Comparison of ENCODE assay signal across 1 cellular context in genomic region chr5:135304352-135305221, GRCh38.
TF ChIP-seq lines count a peak whose summit lies in the region.

No MANE protein-coding gene starts in this region.

TF ChIP-seq in HepG2, 621 proteins besides CTCF, POLR2A, EP300 and RAD21 (continued from another document and continues in another):
- peak; percentile 79 for TF ChIP-seq ARID5B (CRISPR knock-in tag; IDR thresholded peaks at IDR 0.05)
- TF ChIP-seq ZNF547 (CRISPR knock-in tag; IDR thresholded peaks at IDR 0.05), result no peak
- TF ChIP-seq ZNF20 (CRISPR knock-in tag; IDR thresholded peaks at IDR 0.05), result no peak
- 0 out of 2 replicates have a peak, but pooled peaks have one; percentile 38 for TF ChIP-seq ZNF580 (CRISPR knock-in tag; IDR thresholded peaks at IDR 0.05; ENCODE audit: borderline replicate concordance, low read depth)
- no peak for TF ChIP-seq CHD2 (IDR thresholded peaks at IDR 0.05; ENCODE audit: low read depth, low read length)
- no peak for TF ChIP-seq SETDB1 (CRISPR knock-in tag; IDR thresholded peaks at IDR 0.05; ENCODE audit: borderline replicate concordance)
- TF ChIP-seq LRRFIP1 (CRISPR knock-in tag; conservative IDR thresholded peaks at IDR 0.05), result no peak
- no peak for TF ChIP-seq MBNL3 (CRISPR knock-in tag; conservative IDR thresholded peaks at IDR 0.05)
- no peak for TF ChIP-seq ZNF431 (CRISPR knock-in tag; IDR thresholded peaks at IDR 0.05; ENCODE audit: borderline replicate concordance, low read depth)
- no peak for TF ChIP-seq ZNF205 (CRISPR knock-in tag; IDR thresholded peaks at IDR 0.05)
- peak; percentile 28; the same call in 1 of the 2 replicates for TF ChIP-seq ZNF788 (CRISPR knock-in tag; IDR thresholded peaks at IDR 0.05; ENCODE audit: borderline replicate concordance)
- no peak for TF ChIP-seq ZNF550 (CRISPR knock-in tag; IDR thresholded peaks at IDR 0.05; ENCODE audit: borderline replicate concordance)
- no peak for TF ChIP-seq ZNF274 (CRISPR knock-in tag; IDR thresholded peaks at IDR 0.05)
- no peak for TF ChIP-seq E2F2 (CRISPR knock-in tag; IDR thresholded peaks at IDR 0.05; ENCODE audit: borderline replicate concordance)
- no peak for TF ChIP-seq GTF3A (CRISPR knock-in tag; conservative IDR thresholded peaks at IDR 0.05)
- TF ChIP-seq MIXL1 (CRISPR knock-in tag; IDR thresholded peaks at IDR 0.05), result no peak
- no peak for TF ChIP-seq NR1H2 (CRISPR knock-in tag; IDR thresholded peaks at IDR 0.05; ENCODE audit: borderline replicate concordance, low read depth)
- TF ChIP-seq NR2F2 (IDR thresholded peaks at IDR 0.05; ENCODE audit: borderline replicate concordance, low read depth), result peak; percentile 67; the same call in 1 of the 2 replicates
- TF ChIP-seq HMGXB4 (CRISPR knock-in tag; IDR thresholded peaks at IDR 0.05; ENCODE audit: borderline replicate concordance in 1 of 2, low read depth in 1 of 2), result no peak
- no peak for TF ChIP-seq ZNF234 (CRISPR knock-in tag; conservative IDR thresholded peaks at IDR 0.05)
- no peak for TF ChIP-seq ZNF629 (CRISPR knock-in tag; conservative IDR thresholded peaks at IDR 0.05)
- TF ChIP-seq RFX1 (IDR thresholded peaks at IDR 0.05), result no peak
- TF ChIP-seq ZNF839 (CRISPR knock-in tag; IDR thresholded peaks at IDR 0.05; ENCODE audit: borderline replicate concordance), result no peak
- TF ChIP-seq NFIC (IDR thresholded peaks at IDR 0.05; ENCODE audit: low read length), result peak; percentile 27; the same call in 1 of the 2 replicates
- no peak for TF ChIP-seq ZNF282 (IDR thresholded peaks at IDR 0.05; ENCODE audit: partially characterized antibody)
- peak; percentile 57 for TF ChIP-seq TARDBP (CRISPR knock-in tag; IDR thresholded peaks at IDR 0.05)
- no peak for TF ChIP-seq ZBTB21 (CRISPR knock-in tag; IDR thresholded peaks at IDR 0.05)
- 0 out of 2 replicates have a peak, but pooled peaks have one; percentile 24 for TF ChIP-seq CBFB (CRISPR knock-in tag; IDR thresholded peaks at IDR 0.05)
- TF ChIP-seq JDP2 (CRISPR knock-in tag; IDR thresholded peaks at IDR 0.05; ENCODE audit: borderline replicate concordance), result no peak
- no peak for TF ChIP-seq ZFP90 (CRISPR knock-in tag; IDR thresholded peaks at IDR 0.05; ENCODE audit: borderline replicate concordance)
- no peak for TF ChIP-seq ELK4 (CRISPR knock-in tag; IDR thresholded peaks at IDR 0.05; ENCODE audit: borderline replicate concordance)
- TF ChIP-seq PREB (CRISPR knock-in tag; IDR thresholded peaks at IDR 0.05), result no peak
- TF ChIP-seq BATF2 (CRISPR knock-in tag; IDR thresholded peaks at IDR 0.05), result no peak
- TF ChIP-seq ZNF709 (CRISPR knock-in tag; IDR thresholded peaks at IDR 0.05), result no peak
- TF ChIP-seq ZNF75D (CRISPR knock-in tag; IDR thresholded peaks at IDR 0.05; ENCODE audit: borderline replicate concordance), result no peak
- no peak for TF ChIP-seq TCF12 (IDR thresholded peaks at IDR 0.05)
- no peak for TF ChIP-seq TCF12 (CRISPR knock-in tag; IDR thresholded peaks at IDR 0.05)
- TF ChIP-seq MEIS2 (CRISPR knock-in tag; IDR thresholded peaks at IDR 0.05), result no peak
- no peak for TF ChIP-seq ZNF337 (CRISPR knock-in tag; IDR thresholded peaks at IDR 0.05; ENCODE audit: borderline replicate concordance, low read depth)
- no peak for TF ChIP-seq FOXP1 (IDR thresholded peaks at IDR 0.05)
- TF ChIP-seq FOXP1 (CRISPR knock-in tag; IDR thresholded peaks at IDR 0.05), result no peak
- TF ChIP-seq ZNF264 (CRISPR knock-in tag; IDR thresholded peaks at IDR 0.05), result no peak
- no peak for TF ChIP-seq ZNF589 (CRISPR knock-in tag; conservative IDR thresholded peaks at IDR 0.05)
- TF ChIP-seq KLF13 (CRISPR knock-in tag; IDR thresholded peaks at IDR 0.05), result 0 out of 2 replicates have a peak, but pooled peaks have one; percentile 31
- no peak for TF ChIP-seq MXD3 (CRISPR knock-in tag; IDR thresholded peaks at IDR 0.05)
- TF ChIP-seq CREB3 (CRISPR knock-in tag; IDR thresholded peaks at IDR 0.05), result no peak
- TF ChIP-seq U2AF1 (optimal IDR thresholded peaks at IDR 0.05; ENCODE audit: low read depth, low read length), result no peak
- TF ChIP-seq STAG1 (CRISPR knock-in tag; IDR thresholded peaks at IDR 0.05), result peak; percentile 15; the same call in 1 of the 2 replicates
- TF ChIP-seq NFKB2 (CRISPR knock-in tag; IDR thresholded peaks at IDR 0.05; ENCODE audit: borderline replicate concordance), result no peak
- no peak for TF ChIP-seq NR0B2 (CRISPR knock-in tag; IDR thresholded peaks at IDR 0.05)
- TF ChIP-seq BCLAF1 (IDR thresholded peaks at IDR 0.05), result no peak
